11 cellular contexts compared by ENCODE assay signal in the genomic region with DNA sequence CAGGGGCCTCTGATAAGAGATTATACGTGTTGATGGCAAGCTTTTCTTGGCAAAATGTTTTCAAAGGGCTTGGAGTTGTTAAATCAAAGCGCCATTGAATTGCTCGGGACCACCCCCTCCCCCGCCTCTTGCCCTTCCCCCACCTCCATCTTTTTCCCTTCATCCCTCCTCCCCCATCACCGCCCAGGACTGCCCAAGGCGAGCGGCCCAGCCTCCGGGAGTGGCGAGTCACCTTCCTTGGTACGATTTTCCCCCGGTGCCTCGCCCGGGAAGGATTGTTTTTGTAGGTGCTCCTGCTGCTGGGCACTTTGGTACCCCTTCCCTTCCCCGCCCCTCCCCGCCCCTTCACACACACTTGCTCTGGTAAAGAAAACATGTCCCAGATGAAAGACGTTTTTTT.
DNase-seq lines count a peak whose midpoint lies in the region; ATAC-seq and TF ChIP-seq lines count a peak whose summit lies in the region.
"Had no signal": no experiment of that assay in that cellular context is flagged by ENCODE, and none has a peak within 500 bp of the region (broad histone marks: within the 10 kb centered on the region; RNA-seq: fewer than 3 reads in every experiment).

No MANE protein-coding gene starts in this region.

- POLR2A ChIA-PET in activated CD4-positive, alpha-beta T cell treated with anti-CD3 and anti-CD28 coated beads, Interleukin-2, amount 10 ng/mL, durations not matched to agents 7 days and 5 days (lab: Charles Lee): no interaction called here

- no peak overlapping the region for H3K27ac Mint-ChIP-seq in Calu3 (ENCODE audit: unreplicated experiment)
- no peak overlapping the region for H3K27ac Mint-ChIP-seq in activated naive CD8-positive, alpha-beta T cell treated with anti-CD3 and anti-CD28 coated beads for 36 hours
- H3K27ac Mint-ChIP-seq in activated CD4-positive, alpha-beta T cell treated with anti-CD3 and anti-CD28 coated beads, Interleukin-2, amount 10 ng/mL, durations not matched to agents 7 days and 5 days: no peak overlapping the region

- DNase-seq in Calu3 (no peak), iPS-NIHi11 (ENCODE audit: low spot score) (peak; percentile 49), retinal pigment epithelial cell (ENCODE audit: low read depth) (no peak), retina (no peak), DMS153 (lab: John Stamatoyannopoulos, UW) (no peak)
- no peak for DNase-seq in activated naive CD8-positive, alpha-beta T cell treated with anti-CD3 and anti-CD28 coated beads for 36 hours
- DNase-seq in activated CD4-positive, alpha-beta T cell treated with anti-CD3 and anti-CD28 coated beads, Interleukin-2, amount 10 ng/mL, durations not matched to agents 7 days and 5 days: no peak
- DNase-seq: hippocampal formation, Karpas-422, NCI-H510A had no signal

- H3K4me3 Mint-ChIP-seq in Calu3 (ENCODE audit: low read depth, unreplicated experiment): peak overlapping the region; percentile 72
- H3K4me3 Mint-ChIP-seq in activated naive CD8-positive, alpha-beta T cell treated with anti-CD3 and anti-CD28 coated beads for 36 hours: peak overlapping the region; percentile 47
- no peak overlapping the region for H3K4me3 Mint-ChIP-seq in activated CD4-positive, alpha-beta T cell treated with anti-CD3 and anti-CD28 coated beads, Interleukin-2, amount 10 ng/mL, durations not matched to agents 7 days and 5 days

- no peak for ATAC-seq in GM21423 (IDR thresholded peaks at IDR 0.05; ENCODE audit: unreplicated experiment)

- H3K9me3 Mint-ChIP-seq in Calu3 (ENCODE audit: low read depth, unreplicated experiment): no peaks in the 10 kb centered on the region
- no peaks in the 10 kb centered on the region for H3K9me3 Mint-ChIP-seq in activated naive CD8-positive, alpha-beta T cell treated with anti-CD3 and anti-CD28 coated beads for 36 hours
- no peaks in the 10 kb centered on the region for H3K9me3 Mint-ChIP-seq in activated CD4-positive, alpha-beta T cell treated with anti-CD3 and anti-CD28 coated beads, Interleukin-2, amount 10 ng/mL, durations not matched to agents 7 days and 5 days

- H3K27me3 Mint-ChIP-seq in Calu3 (ENCODE audit: unreplicated experiment): peaks cover 20% of the 10 kb centered on the region
- peaks cover 83% of the 10 kb centered on the region for H3K27me3 Mint-ChIP-seq in activated naive CD8-positive, alpha-beta T cell treated with anti-CD3 and anti-CD28 coated beads for 36 hours
- H3K27me3 Mint-ChIP-seq in activated CD4-positive, alpha-beta T cell treated with anti-CD3 and anti-CD28 coated beads, Interleukin-2, amount 10 ng/mL, durations not matched to agents 7 days and 5 days: peaks cover 72% of the 10 kb centered on the region

- BruUV-seq in Calu3 (replicated peaks; lab: Mats Ljungman, UMichigan): no TSS peak

- H3K4me3 ChIP-seq in retinal pigment epithelial cell (ENCODE audit: low read length): peak overlapping the region; percentile 46

- H3K36me3 Mint-ChIP-seq in Calu3 (ENCODE audit: insufficient read depth, unreplicated experiment): peaks cover 5% of the 10 kb centered on the region
- no peaks in the 10 kb centered on the region for H3K36me3 Mint-ChIP-seq in activated naive CD8-positive, alpha-beta T cell treated with anti-CD3 and anti-CD28 coated beads for 36 hours
- H3K36me3 Mint-ChIP-seq in activated CD4-positive, alpha-beta T cell treated with anti-CD3 and anti-CD28 coated beads, Interleukin-2, amount 10 ng/mL, durations not matched to agents 7 days and 5 days (ENCODE audit: low read depth): no peaks in the 10 kb centered on the region

- CTCF ChIA-PET in Calu3 (lab: Charles Lee): interaction anchor here (0.7 to 0.8 kb wide), 3 partner anchors 18 to 217 kb away, joined by 3 read pairs; no protein-coding TSS in a partner anchor
- CTCF ChIA-PET in activated CD4-positive, alpha-beta T cell treated with anti-CD3 and anti-CD28 coated beads, Interleukin-2, amount 10 ng/mL, durations not matched to agents 7 days and 5 days (lab: Charles Lee): no interaction called here

- no peak for TF ChIP-seq CTCF in Calu3 (IDR thresholded peaks at IDR 0.05; ENCODE audit: unreplicated experiment)
- TF ChIP-seq CTCF in retinal pigment epithelial cell (conservative IDR thresholded peaks at IDR 0.05; ENCODE audit: low read depth, low read length): no peak

- no peaks in the 10 kb centered on the region for H3K4me1 Mint-ChIP-seq in Calu3 (ENCODE audit: low read depth, unreplicated experiment)
- peaks cover 24% of the 10 kb centered on the region for H3K4me1 Mint-ChIP-seq in activated naive CD8-positive, alpha-beta T cell treated with anti-CD3 and anti-CD28 coated beads for 36 hours
- peaks cover 15% of the 10 kb centered on the region for H3K4me1 Mint-ChIP-seq in activated CD4-positive, alpha-beta T cell treated with anti-CD3 and anti-CD28 coated beads, Interleukin-2, amount 10 ng/mL, durations not matched to agents 7 days and 5 days

- intact Hi-C loops in Calu3 (cut with micrococcal nuclease; ENCODE audit: unreplicated experiment): no loop called here
